32 cellular contexts compared by ENCODE assay signal in the genomic region with DNA sequence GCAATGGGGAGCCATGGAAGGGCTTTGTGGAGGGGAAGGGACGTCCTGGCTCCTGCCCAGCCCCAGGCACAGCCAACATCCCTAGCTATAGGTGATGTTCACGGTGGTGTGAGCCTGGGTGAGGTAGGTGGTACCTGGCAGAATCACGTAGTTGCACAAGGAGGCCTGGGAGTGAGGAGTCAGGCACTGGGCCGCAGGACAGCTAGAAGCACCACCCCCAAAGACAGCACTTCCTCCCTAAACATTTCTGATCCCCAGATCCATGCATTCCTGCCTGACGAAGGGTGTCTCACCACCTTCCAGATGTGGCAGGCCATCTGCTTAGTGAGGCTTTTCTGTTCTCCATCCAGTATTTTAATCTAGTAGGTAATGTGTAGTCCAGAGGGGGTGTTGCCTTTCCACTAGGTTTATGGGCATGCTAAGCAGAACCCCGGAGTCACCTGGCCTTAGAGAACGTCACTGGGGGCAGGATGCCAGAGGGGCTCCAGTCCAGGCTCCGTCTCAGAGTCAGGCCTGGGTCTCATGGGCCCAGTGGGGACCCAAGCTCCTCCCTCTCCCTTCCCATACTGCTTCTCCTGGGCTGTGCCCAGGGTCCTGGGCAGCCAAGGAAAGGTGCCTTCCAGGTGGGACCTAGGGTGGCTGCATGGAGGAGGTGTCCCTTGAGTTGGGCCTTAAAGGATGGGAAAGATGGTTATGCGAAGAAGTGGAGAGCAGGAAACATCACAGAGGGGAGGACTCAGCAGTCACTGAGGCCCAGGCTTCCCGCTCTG. TPM values are rescaled to one million over a fixed set of nuclear protein-coding genes. Genes with fewer than 3 reads are reported as not detected.
"Had no signal": no experiment of that assay in that cellular context is flagged by ENCODE, and none has a peak within 500 bp of the region (broad histone marks: within the 10 kb centered on the region; RNA-seq: fewer than 3 reads in every experiment).

No MANE protein-coding gene starts in this region.

- H3K9me3 Mint-ChIP-seq: activated T-helper 1 cell treated with anti-CD3 and anti-CD28 coated beads, Interleukin-12 subunit alpha, Interleukin-12 subunit beta, Interleukin-2, Interleukin-4 antibody, amounts not matched to agents 30 ng/mL and 10 ng/mL and 1 ng/mL, durations not matched to agents 14 hours and 24 hours and 36 hours; dendritic cell treated with granulocyte-macrophage colony-stimulating factor and Interleukin-4, amounts not matched to agents 40 ng/mL and 50 ng/mL, for 4 days; naive B cell; nephron progenitor cell; stimulated activated effector memory CD8-positive, alpha-beta T cell treated with anti-CD3 and anti-CD28 coated beads, Interleukin-12 subunit alpha, Interleukin-12 subunit beta, amount 100 ng/mL, for 72 hours; stimulated activated naive CD8-positive, alpha-beta T cell treated with anti-CD3 and anti-CD28 coated beads, Interleukin-15, amount 100 ng/mL, for 72 hours had no signal

- H3K4me3 ChIP-seq: esophagus squamous epithelium, heart right ventricle, thyroid gland, upper lobe of right lung had no signal

- H3K4me1 Mint-ChIP-seq: naive B cell had no signal

- H3K36me3 ChIP-seq: brain microvascular endothelial cell, esophagus squamous epithelium, heart right ventricle, thyroid gland, upper lobe of right lung, WERI-Rb-1 had no signal

- ATAC-seq: heart right ventricle; left ventricle myocardium superior; right cardiac atrium; stimulated activated effector memory CD8-positive, alpha-beta T cell treated with anti-CD3 and anti-CD28 coated beads, Interleukin-12 subunit alpha, Interleukin-12 subunit beta, amount 100 ng/mL, for 72 hours; stimulated activated naive CD8-positive, alpha-beta T cell treated with anti-CD3 and anti-CD28 coated beads, Interleukin-15, amount 100 ng/mL, for 72 hours; upper lobe of right lung had no signal

- DNase-seq: activated CD4-positive, alpha-beta T cell treated with anti-CD3 and anti-CD28 coated beads, Interleukin-2, amount 50 U/mL, for 1 hour; activated CD4-positive, CD25-positive, alpha-beta regulatory T cell treated with anti-CD3 and anti-CD28 coated beads, Interleukin-2, amount 50 U/mL, for 72 hours; activated gamma-delta T cell treated with Interleukin-2 at 50 U/mL for 16 hours; activated naive CD4-positive, alpha-beta T cell treated with anti-CD3 and anti-CD28 coated beads, Interleukin-2, amount 50 U/mL, for 16 hours; activated T-cell treated with anti-CD3 and anti-CD28 coated beads, Interleukin-2, amount 50 U/mL, for 1 hour; amniotic stem cell; brain microvascular endothelial cell; effector CD4-positive, alpha-beta T cell; esophagus squamous epithelium; foreskin melanocyte; heart right ventricle; left ventricle myocardium superior; mammary epithelial cell; naive B cell; nephron progenitor cell; nucleus accumbens; right cardiac atrium; stimulated activated CD4-positive, alpha-beta T cell treated with anti-CD3 and anti-CD28 coated beads, Interleukin-2, amount 100 ng/mL, for 48 hours; stimulated activated naive CD8-positive, alpha-beta T cell treated with anti-CD3 and anti-CD28 coated beads, Interleukin-15, amount 100 ng/mL, for 72 hours; T-helper 1 cell; T1000; thyroid gland; upper lobe of right lung; WERI-Rb-1 had no signal

- H3K9me3 ChIP-seq: esophagus squamous epithelium, heart right ventricle, thyroid gland, upper lobe of right lung had no signal

- H3K4me3 Mint-ChIP-seq: activated T-helper 1 cell treated with anti-CD3 and anti-CD28 coated beads, Interleukin-12 subunit alpha, Interleukin-12 subunit beta, Interleukin-2, Interleukin-4 antibody, amounts not matched to agents 30 ng/mL and 10 ng/mL and 1 ng/mL, durations not matched to agents 14 hours and 24 hours and 36 hours; dendritic cell treated with granulocyte-macrophage colony-stimulating factor and Interleukin-4, amounts not matched to agents 40 ng/mL and 50 ng/mL, for 4 days; naive B cell; nephron progenitor cell; stimulated activated effector memory CD8-positive, alpha-beta T cell treated with anti-CD3 and anti-CD28 coated beads, Interleukin-12 subunit alpha, Interleukin-12 subunit beta, amount 100 ng/mL, for 72 hours; stimulated activated naive CD8-positive, alpha-beta T cell treated with anti-CD3 and anti-CD28 coated beads, Interleukin-15, amount 100 ng/mL, for 72 hours had no signal

- H3K27ac Mint-ChIP-seq: activated T-helper 1 cell treated with anti-CD3 and anti-CD28 coated beads, Interleukin-12 subunit alpha, Interleukin-12 subunit beta, Interleukin-2, Interleukin-4 antibody, amounts not matched to agents 30 ng/mL and 10 ng/mL and 1 ng/mL, durations not matched to agents 14 hours and 24 hours and 36 hours; dendritic cell treated with granulocyte-macrophage colony-stimulating factor and Interleukin-4, amounts not matched to agents 40 ng/mL and 50 ng/mL, for 4 days; naive B cell; nephron progenitor cell; stimulated activated effector memory CD8-positive, alpha-beta T cell treated with anti-CD3 and anti-CD28 coated beads, Interleukin-12 subunit alpha, Interleukin-12 subunit beta, amount 100 ng/mL, for 72 hours; stimulated activated naive CD8-positive, alpha-beta T cell treated with anti-CD3 and anti-CD28 coated beads, Interleukin-15, amount 100 ng/mL, for 72 hours had no signal

- H3K4me1 ChIP-seq: esophagus squamous epithelium, thyroid gland, upper lobe of right lung had no signal

- H3K27me3 ChIP-seq: brain microvascular endothelial cell, thyroid gland, upper lobe of right lung had no signal

- H3K27ac ChIP-seq: brain microvascular endothelial cell, esophagus squamous epithelium, heart right ventricle, thyroid gland, upper lobe of right lung, WERI-Rb-1 had no signal

- H3K36me3 Mint-ChIP-seq: naive B cell; stimulated activated effector memory CD8-positive, alpha-beta T cell treated with anti-CD3 and anti-CD28 coated beads, Interleukin-12 subunit alpha, Interleukin-12 subunit beta, amount 100 ng/mL, for 72 hours had no signal

RNA-seq across cellular contexts. Expression of a gene that starts 56.2 kb away (rescaled TPM):
- total RNA-seq: activated T-helper 1 cell treated with anti-CD3 and anti-CD28 coated beads, Interleukin-12 subunit alpha, Interleukin-12 subunit beta, Interleukin-2, Interleukin-4 antibody, amounts not matched to agents 30 ng/mL and 10 ng/mL and 1 ng/mL, durations not matched to agents 14 hours and 24 hours and 36 hours; astrocyte; cardiac septum; chondrocyte; esophagus squamous epithelium; glomerular endothelial cell; heart right ventricle; left ventricle myocardium superior; mammary epithelial cell; pulmonary artery endothelial cell; right cardiac atrium; thyroid gland; upper lobe of right lung had no signal
- polyA plus RNA-seq: heart right ventricle, mammary epithelial cell, right cardiac atrium had no signal

RNA-seq across cellular contexts. Expression of a gene that starts 59.0 kb away (rescaled TPM):
- total RNA-seq: activated T-helper 1 cell treated with anti-CD3 and anti-CD28 coated beads, Interleukin-12 subunit alpha, Interleukin-12 subunit beta, Interleukin-2, Interleukin-4 antibody, amounts not matched to agents 30 ng/mL and 10 ng/mL and 1 ng/mL, durations not matched to agents 14 hours and 24 hours and 36 hours; astrocyte; cardiac septum; esophagus squamous epithelium; glomerular endothelial cell; mammary epithelial cell; pulmonary artery endothelial cell; upper lobe of right lung had no signal
- polyA plus RNA-seq: mammary epithelial cell had no signal
